In the genomic region with DNA sequence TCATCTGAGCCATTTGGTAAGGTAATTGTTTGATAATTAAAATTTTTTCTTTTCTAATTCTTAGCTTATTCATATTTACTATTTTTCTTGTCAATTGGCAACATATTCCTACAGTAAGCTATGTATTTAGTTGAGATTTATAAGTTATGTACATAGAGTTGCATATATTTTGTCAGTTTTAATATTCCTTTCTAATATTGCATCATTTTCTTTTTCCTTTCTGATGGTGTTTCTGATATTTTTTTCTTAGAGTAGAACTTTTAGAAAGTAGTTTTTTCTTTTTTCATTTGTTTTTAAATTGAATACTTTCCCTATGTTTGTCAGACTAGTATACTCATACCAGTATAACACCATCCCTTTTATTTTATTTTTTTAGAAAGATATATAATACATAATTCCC, we compare ENCODE assay signal across 7 cellular contexts.
"Had no signal": no experiment of that assay in that cellular context is flagged by ENCODE, and none has a peak within 500 bp of the region (broad histone marks: within the 10 kb centered on the region; RNA-seq: fewer than 3 reads in every experiment).

No MANE protein-coding gene starts in this region.

- DNase-seq: GM23248, GOT3, H7, HFFc6, IMR-90, KBM-7 had no signal

- H3K9me3 Mint-ChIP-seq: HFFc6 had no signal

- H3K4me3 Mint-ChIP-seq: HFFc6 had no signal

- ATAC-seq: HCT116 had no signal

- H3K27ac Mint-ChIP-seq: HFFc6 had no signal
